21 cellular contexts compared by ENCODE assay signal in genomic region chr7:80359029-80359428, GRCh38.
"Had no signal": no experiment of that assay in that cellular context is flagged by ENCODE, and none has a peak within 500 bp of the region (broad histone marks: within the 10 kb centered on the region; RNA-seq: fewer than 3 reads in every experiment).

No MANE protein-coding gene starts in this region.

- DNase-seq: colonic mucosa; cortex of kidney; dorsolateral prefrontal cortex; effector CD4-positive, alpha-beta T cell; effector memory CD4-positive, alpha-beta T cell; foreskin fibroblast; gastrocnemius medialis; glutamatergic neuron; head of caudate nucleus; heart right ventricle; hippocampal formation; left colon; left lung; left ventricle myocardium superior; lower lobe of right lung; mesenchymal stem cell; mucosa of descending colon; naive B cell had no signal

- H3K4me1 ChIP-seq: colonic mucosa, esophagus muscularis mucosa, gastrocnemius medialis, heart right ventricle, left lung, lower lobe of right lung had no signal

- H3K27me3 ChIP-seq: colonic mucosa, dorsolateral prefrontal cortex, esophagus muscularis mucosa, gastrocnemius medialis, heart right ventricle, left lung had no signal

- ATAC-seq: gastrocnemius medialis, heart right ventricle, left colon, left lung, left ventricle myocardium superior, lower lobe of right lung, mucosa of descending colon had no signal

- H3K9me3 ChIP-seq: colonic mucosa, esophagus muscularis mucosa, gastrocnemius medialis, left lung, lower lobe of right lung, mucosa of descending colon had no signal

- FAIRE-seq: endothelial cell of umbilical vein, keratinocyte had no signal

- H3K27ac ChIP-seq: colonic mucosa, dorsolateral prefrontal cortex, esophagus muscularis mucosa, gastrocnemius medialis, heart right ventricle, left lung, lower lobe of right lung had no signal

- H3K4me3 ChIP-seq: colonic mucosa, dorsolateral prefrontal cortex, esophagus muscularis mucosa, gastrocnemius medialis, heart right ventricle, left lung, lower lobe of right lung, mucosa of descending colon had no signal

- H3K36me3 ChIP-seq: colonic mucosa, esophagus muscularis mucosa, gastrocnemius medialis, heart right ventricle, left lung, lower lobe of right lung had no signal
